13 cellular contexts compared by ENCODE assay signal in genomic region chr19:16482745-16483144, GRCh38. TPM values are rescaled to one million over a fixed set of nuclear protein-coding genes. Genes with fewer than 3 reads are reported as not detected.
"Had no signal": no experiment of that assay in that cellular context is flagged by ENCODE, and none has a peak within 500 bp of the region (broad histone marks: within the 10 kb centered on the region; RNA-seq: fewer than 3 reads in every experiment).

No MANE protein-coding gene starts in this region.

- H3K9ac ChIP-seq: GM23248, KMS-11 had no signal

- ATAC-seq: HCT116 had no signal

- H3K4me2 ChIP-seq: KMS-11 had no signal

- H3K27ac ChIP-seq: GM23248, HL-60, KMS-11 had no signal

- H3K4me3 ChIP-seq: GM23248, HAP-1 had no signal

- DNase-seq: GM23248, GOT3, H7, HFFc6, Karpas-422, KBM-7 had no signal

- H2AFZ ChIP-seq: GM23248 had no signal

- H3K36me3 ChIP-seq: HAP-1 had no signal

- H3K9me3 ChIP-seq: HAP-1 had no signal

RNA-seq across cellular contexts. Expression of gene CALR3, which starts 13.2 kb away (rescaled TPM):
- total RNA-seq: GM23248, HFFc6, HT1080, LHCN-M2 had no signal
- polyA plus RNA-seq: GM23248, IgD-negative memory B cell had no signal
